In the genomic region with DNA sequence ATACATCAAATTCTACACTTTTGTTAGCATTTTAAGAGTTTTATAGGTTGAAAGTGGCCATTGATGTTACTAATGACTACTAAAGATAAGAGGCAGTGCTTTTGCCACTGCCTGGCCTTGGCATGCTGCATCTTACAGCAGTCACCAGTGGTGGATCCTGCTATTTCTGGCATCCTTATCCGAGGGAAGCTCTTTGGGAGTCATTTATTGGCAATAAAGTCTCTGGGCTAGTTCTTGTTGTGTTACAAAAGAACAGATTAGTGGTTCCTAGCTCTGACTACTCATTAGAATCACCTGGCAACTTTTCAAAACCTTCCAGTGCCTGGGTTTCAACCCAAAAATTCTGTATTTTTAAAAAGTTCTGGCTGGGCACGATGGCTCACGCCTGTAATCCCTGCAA, we compare ENCODE assay signal across 20 cellular contexts.
"Had no signal": no experiment of that assay in that cellular context is flagged by ENCODE, and none has a peak within 500 bp of the region (broad histone marks: within the 10 kb centered on the region; RNA-seq: fewer than 3 reads in every experiment).

No MANE protein-coding gene starts in this region.

- DNase-seq: activated CD4-positive, alpha-beta memory T cell treated with anti-CD3 and anti-CD28 coated beads for 36 hours; activated CD8-positive, alpha-beta memory T cell treated with anti-CD3 and anti-CD28 coated beads, Interleukin-2, amount 10 ng/mL, durations not matched to agents 7 days and 5 days; activated naive CD4-positive, alpha-beta T cell treated with anti-CD3 and anti-CD28 coated beads, Interleukin-2, amount 10 ng/mL, durations not matched to agents 7 days and 5 days; activated T-cell treated with anti-CD3 and anti-CD28 coated beads, Interleukin-2, amount 50 U/mL, for 1 hour; effector CD8-positive, alpha-beta T cell; esophagus squamous epithelium; gastrocnemius medialis; islet precursor cell; mucosa of descending colon; natural killer cell; SK-N-SH; small intestine; stimulated activated CD4-positive, alpha-beta T cell treated with anti-CD3 and anti-CD28 coated beads, Interleukin-4, amount 100 ng/mL, for 24 hours; stimulated activated naive CD4-positive, alpha-beta T cell; substantia nigra; T-cell; T-helper 9 cell; transverse colon had no signal

- H3K4me3 ChIP-seq: esophagus squamous epithelium, gastrocnemius medialis, mucosa of descending colon, transverse colon had no signal

- ATAC-seq: activated CD8-positive, alpha-beta memory T cell treated with anti-CD3 and anti-CD28 coated beads, Interleukin-2, amount 10 ng/mL, durations not matched to agents 7 days and 5 days; gastrocnemius medialis; left lobe of liver; mucosa of descending colon; natural killer cell; T-cell had no signal

- H3K9me3 ChIP-seq: esophagus squamous epithelium, gastrocnemius medialis, mucosa of descending colon, neutrophil, SK-N-SH, transverse colon had no signal

- H3K27ac ChIP-seq: esophagus squamous epithelium, gastrocnemius medialis, neutrophil, transverse colon had no signal

- H3K27me3 ChIP-seq: esophagus squamous epithelium, gastrocnemius medialis, neutrophil, transverse colon had no signal
